In genomic region chr6:67698534-67698933, GRCh38 we compare ENCODE assay signal across 20 cellular contexts.
"Had no signal": no experiment of that assay in that cellular context is flagged by ENCODE, and none has a peak within 500 bp of the region (broad histone marks: within the 10 kb centered on the region; RNA-seq: fewer than 3 reads in every experiment).

No MANE protein-coding gene starts in this region.

- H3K4me3 Mint-ChIP-seq: activated naive CD4-positive, alpha-beta T cell treated with anti-CD3 and anti-CD28 coated beads, Interleukin-2, amount 50 U/mL, for 24 hours; activated T-cell treated with anti-CD3 and anti-CD28 coated beads, Interleukin-2, amount 50 U/mL, for 72 hours; nephron progenitor cell; stimulated activated memory B cell treated with anti-CD40 and anti-IgM and Interleukin-4, amounts not matched to agents 10 μg/mL and 1 μg/mL and 100 μg/mL, for 72 hours had no signal

- H3K27ac ChIP-seq: foreskin keratinocyte, sigmoid colon, testis, upper lobe of left lung, WERI-Rb-1 had no signal

- ATAC-seq: activated T-cell treated with anti-CD3 and anti-CD28 coated beads, Interleukin-2, amount 50 U/mL, for 72 hours; foreskin keratinocyte; left colon; stimulated activated memory B cell treated with anti-CD40 and anti-IgM and Interleukin-4, amounts not matched to agents 10 μg/mL and 1 μg/mL and 100 μg/mL, for 72 hours had no signal

- H3K4me1 ChIP-seq: foreskin keratinocyte, sigmoid colon, testis, upper lobe of left lung had no signal

- H3K36me3 Mint-ChIP-seq: activated naive CD4-positive, alpha-beta T cell treated with anti-CD3 and anti-CD28 coated beads, Interleukin-2, amount 50 U/mL, for 24 hours; stimulated activated memory B cell treated with anti-CD40 and anti-IgM and Interleukin-4, amounts not matched to agents 10 μg/mL and 1 μg/mL and 100 μg/mL, for 72 hours had no signal

- H3K9me3 ChIP-seq: sigmoid colon, testis, upper lobe of left lung had no signal

- DNase-seq: activated CD4-positive, alpha-beta T cell treated with anti-CD3 and anti-CD28 coated beads for 1 hour; activated CD4-positive, alpha-beta T cell treated with anti-CD3 and anti-CD28 coated beads, Interleukin-2, amount 50 U/mL, for 4 hours; activated gamma-delta T cell; activated T-cell treated with anti-CD3 and anti-CD28 coated beads, Interleukin-2, amount 50 U/mL, for 72 hours; dermis blood vessel endothelial cell; foreskin keratinocyte; hippocampal formation; islet precursor cell; left colon; midbrain; nephron progenitor cell; nucleus accumbens; posterior cingulate gyrus; sigmoid colon; stimulated activated CD4-positive, alpha-beta T cell treated with anti-CD3 and anti-CD28 coated beads, Interleukin-4, amount 100 ng/mL, for 4 hours; testis; WERI-Rb-1 had no signal

- H3K36me3 ChIP-seq: sigmoid colon, upper lobe of left lung, WERI-Rb-1 had no signal

- H3K27ac Mint-ChIP-seq: activated naive CD4-positive, alpha-beta T cell treated with anti-CD3 and anti-CD28 coated beads, Interleukin-2, amount 50 U/mL, for 24 hours; activated T-cell treated with anti-CD3 and anti-CD28 coated beads, Interleukin-2, amount 50 U/mL, for 72 hours; nephron progenitor cell; stimulated activated memory B cell treated with anti-CD40 and anti-IgM and Interleukin-4, amounts not matched to agents 10 μg/mL and 1 μg/mL and 100 μg/mL, for 72 hours had no signal

- H3K4me3 ChIP-seq: sigmoid colon, testis, upper lobe of left lung had no signal

- H3K9me3 Mint-ChIP-seq: activated naive CD4-positive, alpha-beta T cell treated with anti-CD3 and anti-CD28 coated beads, Interleukin-2, amount 50 U/mL, for 24 hours; nephron progenitor cell had no signal

- H3K27me3 Mint-ChIP-seq: activated naive CD4-positive, alpha-beta T cell treated with anti-CD3 and anti-CD28 coated beads, Interleukin-2, amount 50 U/mL, for 24 hours; stimulated activated memory B cell treated with anti-CD40 and anti-IgM and Interleukin-4, amounts not matched to agents 10 μg/mL and 1 μg/mL and 100 μg/mL, for 72 hours had no signal

- H3K27me3 ChIP-seq: foreskin keratinocyte, sigmoid colon, testis, upper lobe of left lung had no signal

- H3K4me1 Mint-ChIP-seq: activated naive CD4-positive, alpha-beta T cell treated with anti-CD3 and anti-CD28 coated beads, Interleukin-2, amount 50 U/mL, for 24 hours; nephron progenitor cell; stimulated activated memory B cell treated with anti-CD40 and anti-IgM and Interleukin-4, amounts not matched to agents 10 μg/mL and 1 μg/mL and 100 μg/mL, for 72 hours had no signal
